1 cellular context compared by ENCODE assay signal in genomic region chr2:26414291-26414690, GRCh38.
TF ChIP-seq lines count a peak whose summit lies in the region.

No MANE protein-coding gene starts in this region.

TF ChIP-seq in K562, 482 proteins besides CTCF, POLR2A, EP300 and RAD21:
- TF ChIP-seq ATF7 (IDR thresholded peaks at IDR 0.05) (0 out of 2 replicates have a peak, but pooled peaks have one; percentile 10), ARID2 (IDR thresholded peaks at IDR 0.05) (no peak)
TF ChIP-seq in K562: peak in this region for 1.
